Comparison of ENCODE assay signal across 28 cellular contexts in genomic region chr5:177604116-177604521, GRCh38.
"Had no signal": no experiment of that assay in that cellular context is flagged by ENCODE, and none has a peak within 500 bp of the region (broad histone marks: within the 10 kb centered on the region; RNA-seq: fewer than 3 reads in every experiment).

No MANE protein-coding gene starts in this region.

- H3K9me3 ChIP-seq: adrenal gland, body of pancreas, colonic mucosa, sigmoid colon, thoracic aorta had no signal

- H3K27me3 Mint-ChIP-seq: activated naive CD8-positive, alpha-beta T cell treated with anti-CD3 and anti-CD28 coated beads for 36 hours had no signal

- H3K4me3 Mint-ChIP-seq: activated naive CD4-positive, alpha-beta T cell treated with anti-CD3 and anti-CD28 coated beads for 36 hours; activated naive CD8-positive, alpha-beta T cell treated with anti-CD3 and anti-CD28 coated beads for 36 hours; activated T-helper 1 cell treated with anti-CD3 and anti-CD28 coated beads, Interleukin-12 subunit alpha, Interleukin-12 subunit beta, Interleukin-2, Interleukin-4 antibody, amounts not matched to agents 30 ng/mL and 10 ng/mL and 1 ng/mL, durations not matched to agents 14 hours and 24 hours and 36 hours had no signal

- DNase-seq: activated CD4-positive, alpha-beta T cell treated with anti-CD3 and anti-CD28 coated beads for 4 hours; activated CD4-positive, alpha-beta T cell treated with anti-CD3 and anti-CD28 coated beads, Interleukin-2, amount 50 U/mL, for 4 hours; activated CD4-positive, CD25-positive, alpha-beta regulatory T cell; activated effector memory CD4-positive, alpha-beta T cell treated with anti-CD3 and anti-CD28 coated beads, Interleukin-2, amount 50 U/mL, for 16 hours; activated naive CD4-positive, alpha-beta T cell treated with anti-CD3 and anti-CD28 coated beads for 36 hours; activated naive CD8-positive, alpha-beta T cell treated with anti-CD3 and anti-CD28 coated beads for 36 hours; activated T-cell treated with anti-CD3 and anti-CD28 coated beads for 4 hours; aorta; body of pancreas; colonic mucosa; effector memory CD4-positive, alpha-beta T cell; islet precursor cell; left cardiac atrium; mammary epithelial cell; sigmoid colon; stimulated activated CD4-positive, alpha-beta T cell treated with anti-CD3 and anti-CD28 coated beads, Interleukin-1b, Interleukin-23, amount 100 ng/mL, for 48 hours; stimulated activated CD4-positive, alpha-beta T cell treated with anti-CD3 and anti-CD28 coated beads, Interleukin-4, amount 100 ng/mL, for 4 hours; stimulated activated CD8-positive, alpha-beta memory T cell treated with anti-CD3 and anti-CD28 coated beads, Interleukin-4, amount 100 ng/mL, for 48 hours; stimulated activated naive CD4-positive, alpha-beta T cell; trophoblast cell had no signal

- ATAC-seq: body of pancreas, left cardiac atrium had no signal

- FAIRE-seq: frontal cortex, urothelium cell line had no signal

- H3K4me3 ChIP-seq: adrenal gland, body of pancreas, colonic mucosa, hepatocyte, sigmoid colon, smooth muscle cell, thoracic aorta had no signal

- H3K27ac ChIP-seq: adrenal gland, body of pancreas, colonic mucosa, hepatocyte, sigmoid colon, thoracic aorta had no signal

- H3K27ac Mint-ChIP-seq: activated naive CD4-positive, alpha-beta T cell treated with anti-CD3 and anti-CD28 coated beads for 36 hours; activated T-helper 1 cell treated with anti-CD3 and anti-CD28 coated beads, Interleukin-12 subunit alpha, Interleukin-12 subunit beta, Interleukin-2, Interleukin-4 antibody, amounts not matched to agents 30 ng/mL and 10 ng/mL and 1 ng/mL, durations not matched to agents 14 hours and 24 hours and 36 hours had no signal

- H3K9me3 Mint-ChIP-seq: activated naive CD4-positive, alpha-beta T cell treated with anti-CD3 and anti-CD28 coated beads for 36 hours; activated naive CD8-positive, alpha-beta T cell treated with anti-CD3 and anti-CD28 coated beads for 36 hours; activated T-helper 1 cell treated with anti-CD3 and anti-CD28 coated beads, Interleukin-12 subunit alpha, Interleukin-12 subunit beta, Interleukin-2, Interleukin-4 antibody, amounts not matched to agents 30 ng/mL and 10 ng/mL and 1 ng/mL, durations not matched to agents 14 hours and 24 hours and 36 hours; nephron had no signal

- H3K36me3 ChIP-seq: adrenal gland, colonic mucosa, thoracic aorta had no signal
